1 cellular context compared by ENCODE assay signal in the genomic region with DNA sequence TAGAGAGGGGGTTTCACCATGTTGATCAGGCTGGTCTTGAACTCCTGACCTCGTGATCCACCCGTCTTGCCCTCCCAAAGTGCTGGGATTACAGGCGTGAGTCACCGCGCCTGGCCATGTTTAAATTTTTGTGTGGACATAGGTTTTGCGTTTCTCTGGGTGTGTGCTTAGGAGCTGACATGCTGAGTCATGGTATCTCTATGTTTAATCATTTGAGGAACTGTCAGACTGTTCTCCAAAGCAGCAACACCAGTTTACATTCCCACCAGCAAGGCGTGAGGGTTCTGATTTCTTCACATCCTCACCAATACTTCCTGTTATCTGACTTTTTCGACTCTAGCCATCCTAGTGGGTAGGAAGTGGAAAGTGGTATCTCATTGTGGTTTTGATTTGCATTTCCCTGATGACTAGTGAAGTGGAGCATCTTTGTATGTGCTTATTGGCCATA.
TF ChIP-seq lines count a peak whose summit lies in the region.

No MANE protein-coding gene starts in this region.

TF ChIP-seq in GM23338, 12 proteins besides CTCF, POLR2A, EP300 and RAD21 (continued from another document):
- TF ChIP-seq STAT1 (IDR thresholded peaks at IDR 0.05; ENCODE audit: unreplicated experiment) (no peak), JUNB (IDR thresholded peaks at IDR 0.05; ENCODE audit: unreplicated experiment) (no peak), NANOG (IDR thresholded peaks at IDR 0.05; ENCODE audit: borderline replicate concordance) (no peak), ZNF114 (CRISPR knock-in tag; IDR thresholded peaks at IDR 0.05) (no peak), POLR2AphosphoS5 (IDR thresholded peaks at IDR 0.05; ENCODE audit: low read depth) (no peak), CREB1 (CRISPR knock-in tag; IDR thresholded peaks at IDR 0.05; ENCODE audit: low read depth) (no peak)
- TF ChIP-seq, protein P1, sequence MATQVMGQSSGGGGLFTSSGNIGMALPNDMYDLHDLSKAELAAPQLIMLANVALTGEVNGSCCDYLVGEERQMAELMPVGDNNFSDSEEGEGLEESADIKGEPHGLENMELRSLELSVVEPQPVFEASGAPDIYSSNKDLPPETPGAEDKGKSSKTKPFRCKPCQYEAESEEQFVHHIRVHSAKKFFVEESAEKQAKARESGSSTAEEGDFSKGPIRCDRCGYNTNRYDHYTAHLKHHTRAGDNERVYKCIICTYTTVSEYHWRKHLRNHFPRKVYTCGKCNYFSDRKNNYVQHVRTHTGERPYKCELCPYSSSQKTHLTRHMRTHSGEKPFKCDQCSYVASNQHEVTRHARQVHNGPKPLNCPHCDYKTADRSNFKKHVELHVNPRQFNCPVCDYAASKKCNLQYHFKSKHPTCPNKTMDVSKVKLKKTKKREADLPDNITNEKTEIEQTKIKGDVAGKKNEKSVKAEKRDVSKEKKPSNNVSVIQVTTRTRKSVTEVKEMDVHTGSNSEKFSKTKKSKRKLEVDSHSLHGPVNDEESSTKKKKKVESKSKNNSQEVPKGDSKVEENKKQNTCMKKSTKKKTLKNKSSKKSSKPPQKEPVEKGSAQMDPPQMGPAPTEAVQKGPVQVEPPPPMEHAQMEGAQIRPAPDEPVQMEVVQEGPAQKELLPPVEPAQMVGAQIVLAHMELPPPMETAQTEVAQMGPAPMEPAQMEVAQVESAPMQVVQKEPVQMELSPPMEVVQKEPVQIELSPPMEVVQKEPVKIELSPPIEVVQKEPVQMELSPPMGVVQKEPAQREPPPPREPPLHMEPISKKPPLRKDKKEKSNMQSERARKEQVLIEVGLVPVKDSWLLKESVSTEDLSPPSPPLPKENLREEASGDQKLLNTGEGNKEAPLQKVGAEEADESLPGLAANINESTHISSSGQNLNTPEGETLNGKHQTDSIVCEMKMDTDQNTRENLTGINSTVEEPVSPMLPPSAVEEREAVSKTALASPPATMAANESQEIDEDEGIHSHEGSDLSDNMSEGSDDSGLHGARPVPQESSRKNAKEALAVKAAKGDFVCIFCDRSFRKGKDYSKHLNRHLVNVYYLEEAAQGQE (IDR thresholded peaks at IDR 0.05; ENCODE audit: unreplicated experiment): no peak
- TF ChIP-seq, protein P2, sequence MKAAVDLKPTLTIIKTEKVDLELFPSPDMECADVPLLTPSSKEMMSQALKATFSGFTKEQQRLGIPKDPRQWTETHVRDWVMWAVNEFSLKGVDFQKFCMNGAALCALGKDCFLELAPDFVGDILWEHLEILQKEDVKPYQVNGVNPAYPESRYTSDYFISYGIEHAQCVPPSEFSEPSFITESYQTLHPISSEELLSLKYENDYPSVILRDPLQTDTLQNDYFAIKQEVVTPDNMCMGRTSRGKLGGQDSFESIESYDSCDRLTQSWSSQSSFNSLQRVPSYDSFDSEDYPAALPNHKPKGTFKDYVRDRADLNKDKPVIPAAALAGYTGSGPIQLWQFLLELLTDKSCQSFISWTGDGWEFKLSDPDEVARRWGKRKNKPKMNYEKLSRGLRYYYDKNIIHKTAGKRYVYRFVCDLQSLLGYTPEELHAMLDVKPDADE (IDR thresholded peaks at IDR 0.05): no peak
